ENCODE assay signal across 29 cellular contexts in the genomic region with DNA sequence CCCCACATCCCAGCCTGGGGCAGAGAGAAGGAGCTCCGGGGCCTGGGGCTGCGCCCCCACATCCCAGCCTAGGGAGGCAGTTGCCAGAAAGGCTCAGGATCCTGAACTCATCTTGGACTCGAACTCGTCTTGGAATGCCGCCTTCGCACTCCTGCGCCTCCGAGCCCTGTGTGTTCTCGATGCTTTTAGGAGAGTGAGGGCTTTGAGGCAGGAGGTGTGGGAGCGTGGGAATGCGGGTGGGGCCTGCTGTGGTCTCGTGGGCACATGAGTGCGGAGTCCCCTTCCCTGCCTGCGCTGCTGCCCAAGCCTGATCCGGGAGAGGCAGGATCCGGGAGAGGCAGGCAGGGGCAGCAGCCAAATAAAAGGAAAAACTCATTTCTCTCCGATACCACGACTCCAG. TPM values are rescaled to one million over a fixed set of nuclear protein-coding genes. Genes with fewer than 3 reads are reported as not detected.
"Had no signal": no experiment of that assay in that cellular context is flagged by ENCODE, and none has a peak within 500 bp of the region (broad histone marks: within the 10 kb centered on the region; RNA-seq: fewer than 3 reads in every experiment).

No MANE protein-coding gene starts in this region.

- H3K9me3 Mint-ChIP-seq: endodermal cell; memory B cell; natural killer cell; neural crest cell; stimulated activated memory B cell treated with anti-CD40 and anti-IgM and Interleukin-4, amounts not matched to agents 10 μg/mL and 1 μg/mL and 100 μg/mL, for 72 hours had no signal

- DNase-seq: cortex of kidney; effector CD8-positive, alpha-beta T cell; foreskin keratinocyte; heart left ventricle; kidney glomerular epithelial cell; left colon; left ventricle myocardium superior; lower lobe of right lung; natural killer cell; ovary; psoas muscle; spleen; stimulated activated CD4-positive, alpha-beta T cell treated with anti-CD3 and anti-CD28 coated beads, Interleukin-4, amount 100 ng/mL, for 4 hours had no signal

- H3K4me3 ChIP-seq: heart left ventricle, hepatocyte, lower lobe of right lung, ovary, psoas muscle, skin epidermis, thoracic aorta, upper lobe of left lung had no signal

- H3K4me3 Mint-ChIP-seq: endodermal cell; memory B cell; natural killer cell; stimulated activated memory B cell treated with anti-CD40 and anti-IgM and Interleukin-4, amounts not matched to agents 10 μg/mL and 1 μg/mL and 100 μg/mL, for 72 hours had no signal

- H3K9me3 ChIP-seq: esophagus muscularis mucosa, gastroesophageal sphincter, heart left ventricle, lower lobe of right lung, ovary, psoas muscle, spleen, thoracic aorta, tibial nerve, upper lobe of left lung had no signal

- H3K27ac Mint-ChIP-seq: endodermal cell; natural killer cell; stimulated activated memory B cell treated with anti-CD40 and anti-IgM and Interleukin-4, amounts not matched to agents 10 μg/mL and 1 μg/mL and 100 μg/mL, for 72 hours had no signal

- H3K27me3 ChIP-seq: hepatocyte, ovary had no signal

- H3K36me3 ChIP-seq: esophagus muscularis mucosa, gastroesophageal sphincter, heart left ventricle, lower lobe of right lung, ovary, spleen, thoracic aorta, tibial nerve, upper lobe of left lung had no signal

- H2AFZ ChIP-seq: hepatocyte had no signal

- H3K4me1 ChIP-seq: foreskin keratinocyte, psoas muscle had no signal

- H3K27ac ChIP-seq: epithelial cell of prostate, esophagus muscularis mucosa, foreskin keratinocyte, gastroesophageal sphincter, heart left ventricle, hepatocyte, lower lobe of right lung, ovary, psoas muscle, skin epidermis, spleen, thoracic aorta, tibial nerve, upper lobe of left lung had no signal

- H3K79me2 ChIP-seq: hepatocyte had no signal

- H3K36me3 Mint-ChIP-seq: memory B cell; natural killer cell; stimulated activated memory B cell treated with anti-CD40 and anti-IgM and Interleukin-4, amounts not matched to agents 10 μg/mL and 1 μg/mL and 100 μg/mL, for 72 hours had no signal

- H3K4me2 ChIP-seq: hepatocyte had no signal

RNA-seq across cellular contexts. Expression of gene BHLHA9, which starts 1.2 kb away (rescaled TPM):
- total RNA-seq: dermis microvascular lymphatic vessel endothelial cell, esophagus muscularis mucosa, fibroblast of lung, foreskin keratinocyte, gastroesophageal sphincter, heart left ventricle, hepatocyte, left colon, left ventricle myocardium superior, lower lobe of right lung, mononuclear cell, natural killer cell, neural crest cell, ovary, psoas muscle, renal cortical epithelial cell, spleen, thoracic aorta, tibial nerve, upper lobe of left lung had no signal

RNA-seq across cellular contexts. Expression of gene TRARG1, which starts 8.0 kb away (rescaled TPM):
- total RNA-seq: dermis microvascular lymphatic vessel endothelial cell, endodermal cell, fibroblast of lung, foreskin keratinocyte, hepatocyte, lower lobe of right lung, mononuclear cell, renal cortical epithelial cell, spleen, upper lobe of left lung had no signal
